Comparison of ENCODE assay signal across 10 cellular contexts in genomic region chr13:34162545-34162936, GRCh38.
DNase-seq lines count a peak whose midpoint lies in the region; ATAC-seq and TF ChIP-seq lines count a peak whose summit lies in the region.
"Had no signal": no experiment of that assay in that cellular context is flagged by ENCODE, and none has a peak within 500 bp of the region (broad histone marks: within the 10 kb centered on the region; RNA-seq: fewer than 3 reads in every experiment).

No MANE protein-coding gene starts in this region.

- peak overlapping the region; percentile 64 for H3K4me2 ChIP-seq in OCI-LY3 (ENCODE audit: low read length)

- no peaks in the 10 kb centered on the region for H3K27me3 ChIP-seq in OCI-LY3 (ENCODE audit: low read depth, low read length)

- H4K20me1 ChIP-seq in OCI-LY3 (ENCODE audit: insufficient read depth, low read length): no peaks in the 10 kb centered on the region

- DNase-seq in AG20443 (ENCODE audit: low spot score): peak; percentile 52
- peak; percentile 79 for DNase-seq in fibroblast of peridontal ligament (ENCODE audit: extremely low read depth)
- no peak for DNase-seq in osteocyte (ENCODE audit: extremely low spot score, unreplicated experiment)
- DNase-seq in SIG-M5 (lab: John Stamatoyannopoulos, UW): no peak
- no peak for DNase-seq in stimulated activated CD4-positive, alpha-beta T cell treated with anti-CD3 and anti-CD28 coated beads, Interleukin-2, amount 100 ng/mL, for 48 hours
- DNase-seq: activated T-cell treated with anti-CD3 and anti-CD28 coated beads, Interleukin-2, amount 50 U/mL, for 1 hour; natural killer cell had no signal

- no peaks in the 10 kb centered on the region for H3K9me3 Mint-ChIP-seq in osteocyte (ENCODE audit: unreplicated experiment)

- no peaks in the 10 kb centered on the region for H3K9me3 ChIP-seq in OCI-LY3 (ENCODE audit: insufficient read depth, low read length)

- peaks cover 25% of the 10 kb centered on the region for H3K4me1 ChIP-seq in OCI-LY3 (ENCODE audit: low read length)

- H3K27ac ChIP-seq in OCI-LY3 (ENCODE audit: low read length): no peak overlapping the region

- 0 out of 2 replicates have a peak overlapping the region, but pooled peaks have one; percentile 2 for H3K9ac ChIP-seq in OCI-LY3 (ENCODE audit: low read length)

- no peak overlapping the region for H3K4me3 Mint-ChIP-seq in osteocyte (ENCODE audit: unreplicated experiment)
- H3K4me3 Mint-ChIP-seq: natural killer cell had no signal

- H2AFZ ChIP-seq in OCI-LY3 (ENCODE audit: low read depth, low read length): peak overlapping the region; percentile 51

- no peak for ATAC-seq in HG02852 (IDR thresholded peaks at IDR 0.05; ENCODE audit: unreplicated experiment)
- ATAC-seq in GM19351 (IDR thresholded peaks at IDR 0.05; ENCODE audit: unreplicated experiment): no peak
- ATAC-seq: natural killer cell had no signal

- peaks cover 27% of the 10 kb centered on the region for H3K4me1 Mint-ChIP-seq in osteocyte (ENCODE audit: unreplicated experiment)
- H3K4me1 Mint-ChIP-seq: natural killer cell had no signal

- H3K27me3 Mint-ChIP-seq in osteocyte (ENCODE audit: unreplicated experiment): no peaks in the 10 kb centered on the region

- H3K36me3 Mint-ChIP-seq in osteocyte (ENCODE audit: unreplicated experiment): no peaks in the 10 kb centered on the region
- H3K36me3 Mint-ChIP-seq: natural killer cell had no signal

- no peaks in the 10 kb centered on the region for H3K79me2 ChIP-seq in OCI-LY3 (ENCODE audit: low read length)

- H3K4me3 ChIP-seq in OCI-LY3 (ENCODE audit: low read length): peak overlapping the region; percentile 47

- no peaks in the 10 kb centered on the region for H3K36me3 ChIP-seq in OCI-LY3 (replicated peaks; ENCODE audit: low read depth, low read length)

- TF ChIP-seq CTCF in OCI-LY3 (IDR thresholded peaks at IDR 0.05; ENCODE audit: low read depth, low read length) (no peak), osteocyte (IDR thresholded peaks at IDR 0.05) (no peak)

- peak overlapping the region; percentile 84 for H3K27ac Mint-ChIP-seq in osteocyte (ENCODE audit: unreplicated experiment)
- H3K27ac Mint-ChIP-seq: natural killer cell had no signal

Comparison
In these comparisons a context has a peak if more than half of its experiments do, and no peak if none do; other contexts are left out.
1. DNase-seq: peak in AG20443 (single experiment) and fibroblast of peridontal ligament (single experiment); none in osteocyte (single experiment), SIG-M5 (single experiment) and stimulated activated CD4-positive, alpha-beta T cell treated with anti-CD3 and anti-CD28 coated beads, Interleukin-2, amount 100 ng/mL, for 48 hours (0 of 2).